1 cellular context compared by ENCODE assay signal in the genomic region with DNA sequence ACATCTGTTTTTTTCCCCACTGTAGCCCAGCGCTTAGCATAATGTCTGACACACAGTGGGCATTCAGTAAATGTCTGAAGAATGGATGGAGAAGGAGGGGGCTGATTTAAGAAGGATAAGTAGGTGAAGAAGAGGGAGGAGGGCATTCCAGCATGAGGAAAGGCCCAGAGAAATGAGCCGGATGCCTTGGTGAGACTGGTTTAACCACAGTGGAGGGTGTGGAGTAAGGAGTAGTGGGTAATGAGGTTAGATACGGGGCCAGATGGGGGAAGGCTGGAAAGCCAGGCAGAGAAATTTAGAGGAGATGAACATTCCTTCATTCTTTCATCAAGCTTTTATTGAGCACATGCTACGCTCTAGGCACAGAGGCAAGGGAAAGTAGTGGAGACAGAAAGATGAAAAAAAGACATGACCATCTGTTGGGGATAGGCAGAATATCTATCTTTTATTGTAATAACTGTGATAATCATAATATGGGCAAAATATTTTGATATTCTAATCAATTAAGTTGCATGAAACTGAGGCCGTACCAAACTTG.
TF ChIP-seq lines count a peak whose summit lies in the region.

No MANE protein-coding gene starts in this region.

TF ChIP-seq in HepG2, 621 proteins besides CTCF, POLR2A, EP300 and RAD21:
- no peak for TF ChIP-seq SUZ12 (IDR thresholded peaks at IDR 0.05; ENCODE audit: low read depth, low read length)
- no peak for TF ChIP-seq HDAC6 (IDR thresholded peaks at IDR 0.05; ENCODE audit: low read depth, low read length)
- TF ChIP-seq MYNN (CRISPR knock-in tag; IDR thresholded peaks at IDR 0.05; ENCODE audit: low read depth), result no peak
- no peak for TF ChIP-seq ZNF383 (CRISPR knock-in tag; IDR thresholded peaks at IDR 0.05; ENCODE audit: borderline replicate concordance)
- no peak for TF ChIP-seq ELF4 (CRISPR knock-in tag; IDR thresholded peaks at IDR 0.05; ENCODE audit: borderline replicate concordance)
- TF ChIP-seq MED8 (CRISPR knock-in tag; IDR thresholded peaks at IDR 0.05; ENCODE audit: insufficient replicate concordance), result no peak
- TF ChIP-seq JUND (CRISPR knock-in tag; IDR thresholded peaks at IDR 0.05), result no peak
- TF ChIP-seq MIER3 (CRISPR knock-in tag; IDR thresholded peaks at IDR 0.05; ENCODE audit: borderline replicate concordance), result no peak
- TF ChIP-seq, protein P1, sequence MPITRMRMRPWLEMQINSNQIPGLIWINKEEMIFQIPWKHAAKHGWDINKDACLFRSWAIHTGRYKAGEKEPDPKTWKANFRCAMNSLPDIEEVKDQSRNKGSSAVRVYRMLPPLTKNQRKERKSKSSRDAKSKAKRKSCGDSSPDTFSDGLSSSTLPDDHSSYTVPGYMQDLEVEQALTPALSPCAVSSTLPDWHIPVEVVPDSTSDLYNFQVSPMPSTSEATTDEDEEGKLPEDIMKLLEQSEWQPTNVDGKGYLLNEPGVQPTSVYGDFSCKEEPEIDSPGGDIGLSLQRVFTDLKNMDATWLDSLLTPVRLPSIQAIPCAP (CRISPR knock-in tag; IDR thresholded peaks at IDR 0.05; ENCODE audit: low read depth), result no peak
- TF ChIP-seq ZBTB1 (CRISPR knock-in tag; IDR thresholded peaks at IDR 0.05; ENCODE audit: borderline replicate concordance), result no peak
- TF ChIP-seq CSRNP2 (CRISPR knock-in tag; conservative IDR thresholded peaks at IDR 0.05; ENCODE audit: low read depth), result no peak
- TF ChIP-seq, protein P2, sequence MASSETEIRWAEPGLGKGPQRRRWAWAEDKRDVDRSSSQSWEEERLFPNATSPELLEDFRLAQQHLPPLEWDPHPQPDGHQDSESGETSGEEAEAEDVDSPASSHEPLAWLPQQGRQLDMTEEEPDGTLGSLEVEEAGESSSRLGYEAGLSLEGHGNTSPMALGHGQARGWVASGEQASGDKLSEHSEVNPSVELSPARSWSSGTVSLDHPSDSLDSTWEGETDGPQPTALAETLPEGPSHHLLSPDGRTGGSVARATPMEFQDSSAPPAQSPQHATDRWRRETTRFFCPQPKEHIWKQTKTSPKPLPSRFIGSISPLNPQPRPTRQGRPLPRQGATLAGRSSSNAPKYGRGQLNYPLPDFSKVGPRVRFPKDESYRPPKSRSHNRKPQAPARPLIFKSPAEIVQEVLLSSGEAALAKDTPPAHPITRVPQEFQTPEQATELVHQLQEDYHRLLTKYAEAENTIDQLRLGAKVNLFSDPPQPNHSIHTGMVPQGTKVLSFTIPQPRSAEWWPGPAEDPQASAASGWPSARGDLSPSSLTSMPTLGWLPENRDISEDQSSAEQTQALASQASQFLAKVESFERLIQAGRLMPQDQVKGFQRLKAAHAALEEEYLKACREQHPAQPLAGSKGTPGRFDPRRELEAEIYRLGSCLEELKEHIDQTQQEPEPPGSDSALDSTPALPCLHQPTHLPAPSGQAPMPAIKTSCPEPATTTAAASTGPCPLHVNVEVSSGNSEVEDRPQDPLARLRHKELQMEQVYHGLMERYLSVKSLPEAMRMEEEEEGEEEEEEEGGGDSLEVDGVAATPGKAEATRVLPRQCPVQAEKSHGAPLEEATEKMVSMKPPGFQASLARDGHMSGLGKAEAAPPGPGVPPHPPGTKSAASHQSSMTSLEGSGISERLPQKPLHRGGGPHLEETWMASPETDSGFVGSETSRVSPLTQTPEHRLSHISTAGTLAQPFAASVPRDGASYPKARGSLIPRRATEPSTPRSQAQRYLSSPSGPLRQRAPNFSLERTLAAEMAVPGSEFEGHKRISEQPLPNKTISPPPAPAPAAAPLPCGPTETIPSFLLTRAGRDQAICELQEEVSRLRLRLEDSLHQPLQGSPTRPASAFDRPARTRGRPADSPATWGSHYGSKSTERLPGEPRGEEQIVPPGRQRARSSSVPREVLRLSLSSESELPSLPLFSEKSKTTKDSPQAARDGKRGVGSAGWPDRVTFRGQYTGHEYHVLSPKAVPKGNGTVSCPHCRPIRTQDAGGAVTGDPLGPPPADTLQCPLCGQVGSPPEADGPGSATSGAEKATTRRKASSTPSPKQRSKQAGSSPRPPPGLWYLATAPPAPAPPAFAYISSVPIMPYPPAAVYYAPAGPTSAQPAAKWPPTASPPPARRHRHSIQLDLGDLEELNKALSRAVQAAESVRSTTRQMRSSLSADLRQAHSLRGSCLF (CRISPR knock-in tag; IDR thresholded peaks at IDR 0.05; ENCODE audit: borderline replicate concordance), result no peak
- no peak for TF ChIP-seq REXO4 (CRISPR knock-in tag; IDR thresholded peaks at IDR 0.05; ENCODE audit: borderline replicate concordance)
- TF ChIP-seq CSRNP1 (CRISPR knock-in tag; IDR thresholded peaks at IDR 0.05), result no peak
- TF ChIP-seq DR1 (CRISPR knock-in tag; IDR thresholded peaks at IDR 0.05), result no peak
- TF ChIP-seq MAFK (conservative IDR thresholded peaks at IDR 0.05 in 1 of 2, IDR thresholded peaks at IDR 0.05 in 1 of 2; ENCODE audit: low read length in 2 of 2), result no peak
- no peak for TF ChIP-seq PAXIP1 (CRISPR knock-in tag; conservative IDR thresholded peaks at IDR 0.05)
